3 cellular contexts compared by ENCODE assay signal in genomic region chr2:20352230-20353216, GRCh38.
TF ChIP-seq lines count a peak whose summit lies in the region.

No MANE protein-coding gene starts in this region.

TF ChIP-seq in IMR-90, 13 proteins besides CTCF, POLR2A, EP300 and RAD21:
- TF ChIP-seq SMC3 (IDR thresholded peaks at IDR 0.05; ENCODE audit: low read depth, low read length), result no peak
- no peak for TF ChIP-seq MAFK (IDR thresholded peaks at IDR 0.05; ENCODE audit: low read depth, low read length)
- TF ChIP-seq MXI1 (IDR thresholded peaks at IDR 0.05; ENCODE audit: borderline replicate concordance, low read depth, low read length), result no peak
- TF ChIP-seq MAZ (IDR thresholded peaks at IDR 0.05; ENCODE audit: borderline replicate concordance, low read depth, low read length), result no peak
- no peak for TF ChIP-seq CHD1 (IDR thresholded peaks at IDR 0.05; ENCODE audit: low read depth, low read length)
- no peak for TF ChIP-seq RFX5 (IDR thresholded peaks at IDR 0.05; ENCODE audit: low read depth, low read length)
- TF ChIP-seq CEBPB (IDR thresholded peaks at IDR 0.05; ENCODE audit: low read depth, low read length), result no peak
- no peak for TF ChIP-seq RCOR1 (IDR thresholded peaks at IDR 0.05; ENCODE audit: insufficient replicate concordance, low read length)

TF ChIP-seq in GM12878, 131 proteins besides CTCF, POLR2A, EP300 and RAD21:
- peak; percentile 63; the same call in 1 of the 2 replicates for TF ChIP-seq CREB1 (IDR thresholded peaks at IDR 0.05; ENCODE audit: low read depth)
- TF ChIP-seq ZNF384 (IDR thresholded peaks at IDR 0.05; ENCODE audit: borderline replicate concordance, low read depth, low read length), result no peak

TF ChIP-seq in neural cell, 6 proteins besides CTCF, POLR2A, EP300 and RAD21:
- TF ChIP-seq SMC3 (conservative IDR thresholded peaks at IDR 0.05; ENCODE audit: poor library complexity) (no peak), POLR2AphosphoS5 (IDR thresholded peaks at IDR 0.05) (peak; percentile 29), EZH2 (IDR thresholded peaks at IDR 0.05; ENCODE audit: borderline replicate concordance, insufficient read depth, low read length, poor library complexity, severe bottlenecking) (no peak), MXI1 (conservative IDR thresholded peaks at IDR 0.05; ENCODE audit: poor library complexity, severe bottlenecking) (no peak), TAF1 (IDR thresholded peaks at IDR 0.05; ENCODE audit: low read depth) (no peak)
- TF ChIP-seq, protein P1, sequence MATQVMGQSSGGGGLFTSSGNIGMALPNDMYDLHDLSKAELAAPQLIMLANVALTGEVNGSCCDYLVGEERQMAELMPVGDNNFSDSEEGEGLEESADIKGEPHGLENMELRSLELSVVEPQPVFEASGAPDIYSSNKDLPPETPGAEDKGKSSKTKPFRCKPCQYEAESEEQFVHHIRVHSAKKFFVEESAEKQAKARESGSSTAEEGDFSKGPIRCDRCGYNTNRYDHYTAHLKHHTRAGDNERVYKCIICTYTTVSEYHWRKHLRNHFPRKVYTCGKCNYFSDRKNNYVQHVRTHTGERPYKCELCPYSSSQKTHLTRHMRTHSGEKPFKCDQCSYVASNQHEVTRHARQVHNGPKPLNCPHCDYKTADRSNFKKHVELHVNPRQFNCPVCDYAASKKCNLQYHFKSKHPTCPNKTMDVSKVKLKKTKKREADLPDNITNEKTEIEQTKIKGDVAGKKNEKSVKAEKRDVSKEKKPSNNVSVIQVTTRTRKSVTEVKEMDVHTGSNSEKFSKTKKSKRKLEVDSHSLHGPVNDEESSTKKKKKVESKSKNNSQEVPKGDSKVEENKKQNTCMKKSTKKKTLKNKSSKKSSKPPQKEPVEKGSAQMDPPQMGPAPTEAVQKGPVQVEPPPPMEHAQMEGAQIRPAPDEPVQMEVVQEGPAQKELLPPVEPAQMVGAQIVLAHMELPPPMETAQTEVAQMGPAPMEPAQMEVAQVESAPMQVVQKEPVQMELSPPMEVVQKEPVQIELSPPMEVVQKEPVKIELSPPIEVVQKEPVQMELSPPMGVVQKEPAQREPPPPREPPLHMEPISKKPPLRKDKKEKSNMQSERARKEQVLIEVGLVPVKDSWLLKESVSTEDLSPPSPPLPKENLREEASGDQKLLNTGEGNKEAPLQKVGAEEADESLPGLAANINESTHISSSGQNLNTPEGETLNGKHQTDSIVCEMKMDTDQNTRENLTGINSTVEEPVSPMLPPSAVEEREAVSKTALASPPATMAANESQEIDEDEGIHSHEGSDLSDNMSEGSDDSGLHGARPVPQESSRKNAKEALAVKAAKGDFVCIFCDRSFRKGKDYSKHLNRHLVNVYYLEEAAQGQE (IDR thresholded peaks at IDR 0.05; ENCODE audit: borderline replicate concordance), result no peak
